ENCODE assay signal across 27 cellular contexts in genomic region chr10:117306674-117307073, GRCh38.
"Had no signal": no experiment of that assay in that cellular context is flagged by ENCODE, and none has a peak within 500 bp of the region (broad histone marks: within the 10 kb centered on the region; RNA-seq: fewer than 3 reads in every experiment).

No MANE protein-coding gene starts in this region.

- H3K4me1 ChIP-seq: left lung, lower lobe of right lung, prostate gland, sigmoid colon, transverse colon, upper lobe of left lung, vagina had no signal

- H3K4me2 ChIP-seq: hepatocyte, smooth muscle cell had no signal

- H2AFZ ChIP-seq: hepatocyte had no signal

- H3K36me3 ChIP-seq: left lung, lower lobe of right lung, pancreas, prostate gland, sigmoid colon, transverse colon, upper lobe of left lung, vagina had no signal

- ATAC-seq: left colon; left lung; lower lobe of right lung; naive thymus-derived CD8-positive, alpha-beta T cell; pancreas; right cardiac atrium; stimulated activated memory B cell treated with anti-CD40 and anti-IgM and Interleukin-4, amounts not matched to agents 10 μg/mL and 1 μg/mL and 100 μg/mL, for 72 hours; stimulated activated naive CD8-positive, alpha-beta T cell treated with anti-CD3 and anti-CD28 coated beads, Interleukin-15, amount 100 ng/mL, for 72 hours had no signal

- H3K27me3 ChIP-seq: hepatocyte, left lung, pancreas, sigmoid colon, transverse colon, upper lobe of left lung, vagina had no signal

- DNase-seq: left colon; left lung; lower lobe of right lung; mammary epithelial cell; mesenchymal stem cell; naive thymus-derived CD8-positive, alpha-beta T cell; nucleus accumbens; pancreas; posterior cingulate gyrus; retina; right cardiac atrium; sigmoid colon; stimulated activated CD4-positive, alpha-beta T cell treated with anti-CD3 and anti-CD28 coated beads, Interleukin-1b, Interleukin-23, amount 100 ng/mL, for 48 hours; stimulated activated CD4-positive, alpha-beta T cell treated with anti-CD3 and anti-CD28 coated beads, Interleukin-2, amount 100 ng/mL, for 48 hours; stimulated activated CD4-positive, alpha-beta T cell treated with anti-CD3 and anti-CD28 coated beads, Interleukin-4, amount 100 ng/mL, for 4 hours; stimulated activated CD8-positive, alpha-beta memory T cell treated with anti-CD3 and anti-CD28 coated beads, Interleukin-4, amount 100 ng/mL, for 48 hours; stimulated activated naive CD4-positive, alpha-beta T cell treated with Interleukin-2 at 50 U/mL for 16 hours; stimulated activated naive CD8-positive, alpha-beta T cell treated with anti-CD3 and anti-CD28 coated beads, Interleukin-15, amount 100 ng/mL, for 72 hours; substantia nigra; transverse colon; upper lobe of left lung had no signal

- FAIRE-seq: keratinocyte had no signal

- H3K4me3 ChIP-seq: hepatocyte, left lung, lower lobe of right lung, pancreas, prostate gland, sigmoid colon, smooth muscle cell, transverse colon, upper lobe of left lung, vagina had no signal

- H3K9me3 ChIP-seq: left lung, lower lobe of right lung, pancreas, prostate gland, sigmoid colon, transverse colon, upper lobe of left lung, vagina had no signal

- H3K27ac ChIP-seq: hepatocyte, left lung, lower lobe of right lung, pancreas, prostate gland, sigmoid colon, transverse colon, upper lobe of left lung, vagina had no signal
